In the genomic region with DNA sequence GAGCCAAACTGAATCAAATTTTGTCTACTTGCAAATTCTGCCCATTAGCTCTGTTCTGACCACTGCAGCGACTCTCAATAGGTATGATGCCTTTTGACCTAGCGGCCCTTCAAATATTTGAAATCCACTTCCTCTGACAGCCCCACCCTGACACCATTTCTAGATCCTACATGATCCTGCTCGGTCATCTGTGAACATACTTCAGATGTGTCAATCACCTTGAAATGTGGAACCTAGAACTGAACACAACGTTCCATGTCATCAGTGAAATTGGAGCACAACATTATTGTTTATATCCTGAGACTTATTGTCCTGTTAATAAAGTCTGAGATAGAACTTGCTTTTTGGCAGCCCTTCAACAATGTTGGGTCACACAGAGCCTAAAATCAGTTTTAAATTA, we compare ENCODE assay signal across 24 cellular contexts.
"Had no signal": no experiment of that assay in that cellular context is flagged by ENCODE, and none has a peak within 500 bp of the region (broad histone marks: within the 10 kb centered on the region; RNA-seq: fewer than 3 reads in every experiment).

No MANE protein-coding gene starts in this region.

- H3K36me3 ChIP-seq: esophagus muscularis mucosa, gastrocnemius medialis, heart right ventricle, left ventricle myocardium inferior, prostate gland, spleen, tibial artery, upper lobe of left lung, uterus had no signal

- H3K9ac ChIP-seq: parathyroid adenoma had no signal

- H3K79me2 ChIP-seq: parathyroid adenoma had no signal

- ATAC-seq: gastrocnemius medialis; left cardiac atrium; naive thymus-derived CD4-positive, alpha-beta T cell; sciatic nerve; stimulated activated memory B cell treated with anti-CD40 and anti-IgM and Interleukin-4, amounts not matched to agents 10 μg/mL and 1 μg/mL and 100 μg/mL, for 72 hours had no signal

- H2AFZ ChIP-seq: parathyroid adenoma had no signal

- H3K27ac ChIP-seq: esophagus muscularis mucosa, gastrocnemius medialis, heart right ventricle, left ventricle myocardium inferior, parathyroid adenoma, prostate gland, spleen, tibial artery, upper lobe of left lung, uterus had no signal

- H3K9me3 ChIP-seq: esophagus muscularis mucosa, gastrocnemius medialis, heart right ventricle, left ventricle myocardium inferior, prostate gland, spleen, tibial artery, upper lobe of left lung, uterus had no signal

- H3K27me3 ChIP-seq: esophagus muscularis mucosa, gastrocnemius medialis, heart right ventricle, spleen, tibial artery, upper lobe of left lung, uterus had no signal

- DNase-seq: effector memory CD4-positive, alpha-beta T cell; gastrocnemius medialis; heart right ventricle; hypothalamus; left cardiac atrium; left ventricle myocardium inferior; naive thymus-derived CD4-positive, alpha-beta T cell; nephron progenitor cell; retina; spleen; stimulated activated CD4-positive, alpha-beta T cell treated with anti-CD3 and anti-CD28 coated beads, Interleukin-15, amount 100 ng/mL, for 24 hours; stimulated activated CD4-positive, alpha-beta T cell treated with anti-CD3 and anti-CD28 coated beads, Interleukin-1b, Interleukin-23, amount 100 ng/mL, for 48 hours; stimulated activated CD4-positive, alpha-beta T cell treated with anti-CD3 and anti-CD28 coated beads, Interleukin-4, amount 100 ng/mL, for 24 hours; tibial artery; upper lobe of left lung; uterus had no signal

- H3K4me1 ChIP-seq: gastrocnemius medialis, heart right ventricle, left ventricle myocardium inferior, parathyroid adenoma, prostate gland, spleen, upper lobe of left lung, uterus had no signal

- H3K4me3 ChIP-seq: esophagus muscularis mucosa, gastrocnemius medialis, heart right ventricle, left ventricle myocardium inferior, lung, prostate gland, spleen, tibial artery, upper lobe of left lung, uterus had no signal

- FAIRE-seq: endometrium, keratinocyte had no signal
